8 cellular contexts compared by ENCODE assay signal in the genomic region with DNA sequence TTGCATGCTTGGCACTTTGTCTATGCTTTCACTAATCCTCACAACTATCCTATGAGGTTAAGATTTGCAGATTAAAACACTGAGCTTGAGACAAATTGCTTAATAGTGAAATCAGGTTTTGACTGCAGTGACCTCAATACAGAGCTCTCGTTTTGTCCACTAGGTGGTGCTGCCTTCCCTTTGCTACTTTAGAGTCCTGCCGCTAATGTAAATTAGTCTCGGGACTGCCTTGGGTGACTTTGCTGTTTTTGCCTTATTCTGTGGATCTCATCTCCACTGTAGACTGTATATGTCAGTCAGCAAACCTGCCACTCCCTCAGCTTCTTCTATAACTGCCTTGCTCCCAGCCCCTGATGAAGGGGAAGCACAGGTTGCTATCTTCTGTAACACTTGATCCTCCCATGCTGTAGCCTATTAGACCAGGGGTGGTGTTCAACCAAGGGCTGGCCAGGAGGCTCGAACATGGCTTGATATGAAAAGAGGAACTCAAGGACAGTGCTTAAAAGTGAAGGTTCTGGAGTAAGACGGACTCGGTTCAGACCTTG. TPM values are rescaled to one million over a fixed set of nuclear protein-coding genes. Genes with fewer than 3 reads are reported as not detected.
A peak's percentile ranks its signal among the peaks of the same experiment; 100 is the strongest.
DNase-seq lines count a peak whose midpoint lies in the region; ATAC-seq, FAIRE-seq and TF ChIP-seq lines count a peak whose summit lies in the region.

No MANE protein-coding gene starts in this region.

- H3K9me3 ChIP-seq in CD8-positive, alpha-beta memory T cell (ENCODE audit: low read length), result no peaks in the 10 kb centered on the region
- no peaks in the 10 kb centered on the region for H3K9me3 ChIP-seq in endothelial cell of umbilical vein (replicated peaks; ENCODE audit: control insufficient read depth, insufficient read depth, low read length)
- H3K9me3 ChIP-seq in mucosa of descending colon, result no peaks in the 10 kb centered on the region

- no peak overlapping the region for H3K4me2 ChIP-seq in endothelial cell of umbilical vein (ENCODE audit: insufficient read depth, low read length)

- H3K4me1 Mint-ChIP-seq in CD8-positive, alpha-beta memory T cell, result peaks cover 0 to 4% (median 3%) of the 10 kb centered on the region in 3 donors
- H3K4me1 Mint-ChIP-seq in activated CD4-positive, alpha-beta memory T cell treated with anti-CD3 and anti-CD28 coated beads for 36 hours (ENCODE audit: low read depth), result no peaks in the 10 kb centered on the region

- intact Hi-C loops in activated CD4-positive, alpha-beta memory T cell treated with anti-CD3 and anti-CD28 coated beads for 36 hours (cut with micrococcal nuclease), result loop anchor here (1.0 kb wide), 2 partner anchors 179 to 360 kb away; no protein-coding TSS in a partner anchor
- intact Hi-C loops in endothelial cell of umbilical vein (cut with micrococcal nuclease) (loop anchor here (1.0 kb wide), 3 partner anchors 16 to 179 kb away; no protein-coding TSS in a partner anchor), mucosa of descending colon (cut with DNase I, micrococcal nuclease) (loop anchor here (5.0 kb wide), 1 partner anchor 176 kb away; no protein-coding TSS in a partner anchor)

- no peaks in the 10 kb centered on the region for H4K20me1 ChIP-seq in endothelial cell of umbilical vein (replicated peaks; ENCODE audit: control insufficient read depth, extremely low read depth, insufficient read depth, low read length)

- no peaks in the 10 kb centered on the region for H3K9me1 ChIP-seq in endothelial cell of umbilical vein (replicated peaks; ENCODE audit: control insufficient read depth, extremely low read depth, insufficient read depth, low read length)

- no TSS peak for BruUV-seq in endothelial cell of umbilical vein (replicated peaks; lab: Mats Ljungman, UMichigan)

- TF ChIP-seq CTCF in endothelial cell of umbilical vein (IDR thresholded peaks at IDR 0.05; ENCODE audit: extremely low read depth in 1 of 2, insufficient read depth in 1 of 2, low read depth in 1 of 2, low read length in 2 of 2), result peak; percentile 72 to 84
- TF ChIP-seq CTCF in mucosa of descending colon (IDR thresholded peaks at IDR 0.05), result peak; percentile 71

- H3K9me3 Mint-ChIP-seq in CD8-positive, alpha-beta memory T cell, result no peaks in the 10 kb centered on the region
- H3K9me3 Mint-ChIP-seq in activated CD4-positive, alpha-beta memory T cell treated with anti-CD3 and anti-CD28 coated beads for 36 hours, result no peaks in the 10 kb centered on the region

- H3K9ac ChIP-seq in endothelial cell of umbilical vein (replicated peaks; ENCODE audit: extremely low read depth, insufficient read depth, low read length), result no peak overlapping the region

- DNase-seq in CD8-positive, alpha-beta memory T cell, result peak; percentile 5 to 56 (median 15)
- DNase-seq in GM19239 (ENCODE audit: insufficient read length, low spot score) (no peak), NCI-H526 (lab: John Stamatoyannopoulos, UW) (peak; percentile 38 to 83), endothelial cell of umbilical vein (ENCODE audit: low read depth, low spot score) (peak; percentile 65), mucosa of descending colon (peak in 2 of 3 donors; percentile 26 to 92)
- peak; percentile 63 for DNase-seq in activated CD4-positive, alpha-beta memory T cell treated with anti-CD3 and anti-CD28 coated beads for 36 hours
- DNase-seq in stimulated activated CD8-positive, alpha-beta memory T cell treated with anti-CD3 and anti-CD28 coated beads, Interleukin-7, amount 100 ng/mL, for 48 hours (ENCODE audit: extremely low read depth in 1 of 2, low read depth in 1 of 2), result peak; percentile 16 to 25

- CTCF ChIA-PET in CD8-positive, alpha-beta memory T cell (lab: Charles Lee), result interaction anchor here (0.6 to 1.7 kb wide), 10 partner anchors 8 to 1518 kb away, joined by 3 to 5 read pairs (median 3); no protein-coding TSS in a partner anchor
- CTCF ChIA-PET in activated CD4-positive, alpha-beta memory T cell treated with anti-CD3 and anti-CD28 coated beads for 36 hours (lab: Charles Lee), result interaction anchor here (0.6 to 6.2 kb wide), 27 partner anchors 9 to 1607 kb away, joined by 3 to 82 read pairs (median 4); no protein-coding TSS in a partner anchor
- CTCF ChIA-PET in endothelial cell of umbilical vein (lab: Charles Lee), result interaction anchor here (0.6 to 12.2 kb wide), 50 partner anchors 10 to 1067 kb away, joined by 3 to 788 read pairs (median 4); no protein-coding TSS in a partner anchor

- H3K4me1 ChIP-seq in CD8-positive, alpha-beta memory T cell (ENCODE audit: insufficient read depth, low read length), result no peaks in the 10 kb centered on the region
- no peaks in the 10 kb centered on the region for H3K4me1 ChIP-seq in endothelial cell of umbilical vein (ENCODE audit: control insufficient read depth, extremely low read depth, insufficient read depth, low read length)
- no peaks in the 10 kb centered on the region for H3K4me1 ChIP-seq in mucosa of descending colon (ENCODE audit: low read depth)

- H3K27me3 ChIP-seq in CD8-positive, alpha-beta memory T cell (ENCODE audit: insufficient read depth, low read length, poor library complexity, severe bottlenecking), result no peaks in the 10 kb centered on the region
- H3K27me3 ChIP-seq in endothelial cell of umbilical vein (ENCODE audit: control insufficient read depth in 2 of 2, insufficient read depth in 2 of 2, low read length in 2 of 2), result peaks cover 12% of the 10 kb centered on the region in 2 experiments

- H3K27ac ChIP-seq in CD8-positive, alpha-beta memory T cell (ENCODE audit: low read depth, low read length), result no peak overlapping the region
- H3K27ac ChIP-seq in endothelial cell of umbilical vein (ENCODE audit: insufficient read depth, low read depth, low read length), result no peak overlapping the region

- no peak overlapping the region for H3K27ac Mint-ChIP-seq in CD8-positive, alpha-beta memory T cell
- H3K27ac Mint-ChIP-seq in activated CD4-positive, alpha-beta memory T cell treated with anti-CD3 and anti-CD28 coated beads for 36 hours, result no peak overlapping the region

- no peaks in the 10 kb centered on the region for H3K36me3 ChIP-seq in CD8-positive, alpha-beta memory T cell (ENCODE audit: insufficient read depth, low read length)
- H3K36me3 ChIP-seq in endothelial cell of umbilical vein (ENCODE audit: control insufficient read depth in 2 of 2, extremely low read depth in 1 of 2, insufficient read depth in 2 of 2, low read length in 2 of 2) (no peaks in the 10 kb centered on the region), mucosa of descending colon (ENCODE audit: low read depth) (no peaks in the 10 kb centered on the region)

- POLR2A ChIA-PET in CD8-positive, alpha-beta memory T cell (lab: Charles Lee), result no interaction called here
- POLR2A ChIA-PET in activated CD4-positive, alpha-beta memory T cell treated with anti-CD3 and anti-CD28 coated beads for 36 hours (lab: Charles Lee), result no interaction called here
- POLR2A ChIA-PET in endothelial cell of umbilical vein (lab: Charles Lee), result no interaction called here

- H3K27me3 Mint-ChIP-seq in CD8-positive, alpha-beta memory T cell, result peaks cover 1 to 4% of the 10 kb centered on the region in 2 donors
- H3K27me3 Mint-ChIP-seq in activated CD4-positive, alpha-beta memory T cell treated with anti-CD3 and anti-CD28 coated beads for 36 hours, result peaks cover 11% of the 10 kb centered on the region

- H3K36me3 Mint-ChIP-seq in CD8-positive, alpha-beta memory T cell, result no peaks in the 10 kb centered on the region
- no peaks in the 10 kb centered on the region for H3K36me3 Mint-ChIP-seq in activated CD4-positive, alpha-beta memory T cell treated with anti-CD3 and anti-CD28 coated beads for 36 hours

- peak overlapping the region in 1 of 7 donors; percentile 27 for H3K4me3 Mint-ChIP-seq in CD8-positive, alpha-beta memory T cell
- H3K4me3 Mint-ChIP-seq in activated CD4-positive, alpha-beta memory T cell treated with anti-CD3 and anti-CD28 coated beads for 36 hours, result no peak overlapping the region

- dilution Hi-C loops in endothelial cell of umbilical vein (cut with MboI; ENCODE audit: extremely low pct_ligation_motif_present, low sequenced_read_pairs), result no loop called here

- no peak for TF ChIP-seq POLR2A in endothelial cell of umbilical vein (IDR thresholded peaks at IDR 0.05; ENCODE audit: low read depth, low read length)

- peak; percentile 82 for ATAC-seq in HG03196 (IDR thresholded peaks at IDR 0.05; ENCODE audit: unreplicated experiment)
- peak; percentile 89 for ATAC-seq in mucosa of descending colon

- no peaks in the 10 kb centered on the region for H3K79me2 ChIP-seq in endothelial cell of umbilical vein (ENCODE audit: control insufficient read depth, insufficient read depth, low read length)

- H2AFZ ChIP-seq in endothelial cell of umbilical vein (ENCODE audit: low read depth, low read length), result peak overlapping the region; percentile 78

- H3K4me3 ChIP-seq in CD8-positive, alpha-beta memory T cell (ENCODE audit: low read length), result no peak overlapping the region
- H3K4me3 ChIP-seq in endothelial cell of umbilical vein (replicated peaks in 1 of 3; ENCODE audit: insufficient read depth in 1 of 3, low read depth in 1 of 3, low read length in 3 of 3) (no peak overlapping the region), mucosa of descending colon (no peak overlapping the region)

- peak; percentile 94 for FAIRE-seq in GM19239 (lab: Jason Lieb, UNC)
- FAIRE-seq in endothelial cell of umbilical vein (lab: Jason Lieb, UNC), result peak; percentile 95

TF ChIP-seq in endothelial cell of umbilical vein, 7 proteins besides CTCF, POLR2A, EP300 and RAD21 (continues in another document):
- TF ChIP-seq POLR2AphosphoS5 (IDR thresholded peaks at IDR 0.05; ENCODE audit: insufficient read depth, low read depth, low read length) (no peak), MYC (IDR thresholded peaks at IDR 0.05; ENCODE audit: low read depth, low read length) (no peak), JUN (IDR thresholded peaks at IDR 0.05; ENCODE audit: borderline replicate concordance, insufficient read depth, insufficient read length, low read depth) (no peak)
- TF ChIP-seq, protein P1, sequence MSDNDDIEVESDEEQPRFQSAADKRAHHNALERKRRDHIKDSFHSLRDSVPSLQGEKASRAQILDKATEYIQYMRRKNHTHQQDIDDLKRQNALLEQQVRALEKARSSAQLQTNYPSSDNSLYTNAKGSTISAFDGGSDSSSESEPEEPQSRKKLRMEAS (IDR thresholded peaks at IDR 0.05; ENCODE audit: insufficient read depth, insufficient read length), result no peak

RNA-seq across cellular contexts. Expression of gene ASB4, which starts 26.0 kb away (rescaled TPM):
- not detected for total RNA-seq in CD8-positive, alpha-beta memory T cell
- not detected for polyA plus RNA-seq in CD8-positive, alpha-beta memory T cell
- total RNA-seq in activated CD4-positive, alpha-beta memory T cell treated with anti-CD3 and anti-CD28 coated beads for 36 hours, result not detected
- total RNA-seq in endothelial cell of umbilical vein (not detected in 2 replicates), mucosa of descending colon (under 1 TPM in 2 of 3 donors, not detected in 1; 0.13 to 0.84 TPM)
- polyA plus RNA-seq in endothelial cell of umbilical vein, result not detected in 2 replicates
- not detected in 2 replicates for polyA plus RNA-seq in endothelial cell of umbilical vein (2011; cell fraction: cytosol; rRNA removed)
- polyA plus RNA-seq in endothelial cell of umbilical vein (2011; cell fraction: nucleus; rRNA removed), result not detected in 2 replicates
- polyA plus RNA-seq in endothelial cell of umbilical vein (2012), result not detected in 2 replicates
- not detected in 2 replicates for polyA minus RNA-seq in endothelial cell of umbilical vein
- polyA minus RNA-seq in endothelial cell of umbilical vein (2011; cell fraction: cytosol; rRNA and poly(A)+ RNA removed), result not detected
- not detected in 2 replicates for polyA minus RNA-seq in endothelial cell of umbilical vein (2011; cell fraction: nucleus; rRNA and poly(A)+ RNA removed)
